ENCODE assay signal across 18 cellular contexts in genomic region chr12:89210277-89210676, GRCh38.
A peak's percentile ranks its signal among the peaks of the same experiment; 100 is the strongest.
DNase-seq lines count a peak whose midpoint lies in the region; ATAC-seq and TF ChIP-seq lines count a peak whose summit lies in the region.
"Had no signal": no experiment of that assay in that cellular context is flagged by ENCODE, and none has a peak within 500 bp of the region (broad histone marks: within the 10 kb centered on the region; RNA-seq: fewer than 3 reads in every experiment).

No MANE protein-coding gene starts in this region.

- H3K4me1 Mint-ChIP-seq in activated T-helper 17 cell treated with anti-CD3 and anti-CD28 coated beads, Interleukin-2, amount 50 U/mL, for 72 hours = peaks cover 3% of the 10 kb centered on the region
- H3K4me1 Mint-ChIP-seq: nephron had no signal

- no peak for TF ChIP-seq EP300 in suprapubic skin (IDR thresholded peaks at IDR 0.05)

- intact Hi-C loops in left ventricle myocardium inferior (cut with micrococcal nuclease) = no loop called here
- intact Hi-C loops in cardiac septum (cut with DNase I) = loop anchor here (5.0 kb wide), 1 partner anchor 142 kb away; the partner anchor contains the start of gene DUSP6

- H3K36me3 Mint-ChIP-seq in activated T-helper 17 cell treated with anti-CD3 and anti-CD28 coated beads, Interleukin-2, amount 50 U/mL, for 72 hours (ENCODE audit: low read depth) = no peaks in the 10 kb centered on the region

- H3K9me3 Mint-ChIP-seq in activated T-helper 17 cell treated with anti-CD3 and anti-CD28 coated beads, Interleukin-2, amount 50 U/mL, for 72 hours = peaks cover 4% of the 10 kb centered on the region
- H3K9me3 Mint-ChIP-seq: CD4-positive, alpha-beta T cell; nephron had no signal

- DNase-seq in left ventricle myocardium inferior = no peak
- no peak for DNase-seq in cardiac septum (ENCODE audit: low spot score)
- DNase-seq in suprapubic skin (ENCODE audit: low spot score in 2 of 2) = no peak
- no peak for DNase-seq in foreskin keratinocyte
- no peak for DNase-seq in stimulated activated CD4-positive, alpha-beta T cell treated with anti-CD3 and anti-CD28 coated beads, Interleukin-2, amount 100 ng/mL, for 48 hours
- DNase-seq in stimulated activated CD8-positive, alpha-beta memory T cell treated with anti-CD3 and anti-CD28 coated beads, Interleukin-4, amount 100 ng/mL, for 48 hours = no peak
- DNase-seq: activated CD4-positive, alpha-beta T cell treated with anti-CD3 and anti-CD28 coated beads, Interleukin-2, amount 10 ng/mL, durations not matched to agents 7 days and 5 days; CD4-positive, alpha-beta T cell; DMS79; left colon; midbrain; NCI-H2081; NCI-H526 had no signal

- TF ChIP-seq POLR2A in suprapubic skin (IDR thresholded peaks at IDR 0.05) = no peak

- H3K27ac ChIP-seq in left ventricle myocardium inferior (replicated peaks) (peak overlapping the region; percentile 84), suprapubic skin (no peak overlapping the region), foreskin keratinocyte (no peak overlapping the region)
- H3K27ac ChIP-seq: KMS-11, thoracic aorta had no signal

- peaks cover 24% of the 10 kb centered on the region for H3K4me1 ChIP-seq in left ventricle myocardium inferior
- peaks cover 20% of the 10 kb centered on the region for H3K4me1 ChIP-seq in suprapubic skin
- H3K4me1 ChIP-seq in foreskin keratinocyte = no peaks in the 10 kb centered on the region

- WGBS in suprapubic skin = 84% methylated on average over 2 of the region's 2 CpGs

- H3K36me3 ChIP-seq in left ventricle myocardium inferior (no peaks in the 10 kb centered on the region), suprapubic skin (no peaks in the 10 kb centered on the region)
- H3K36me3 ChIP-seq: thoracic aorta had no signal

- no peak overlapping the region for H3K27ac Mint-ChIP-seq in activated T-helper 17 cell treated with anti-CD3 and anti-CD28 coated beads, Interleukin-2, amount 50 U/mL, for 72 hours
- H3K27ac Mint-ChIP-seq: activated CD4-positive, alpha-beta T cell treated with anti-CD3 and anti-CD28 coated beads, Interleukin-2, amount 10 ng/mL, durations not matched to agents 7 days and 5 days; CD4-positive, alpha-beta T cell; nephron had no signal

- ATAC-seq in HG02759 (IDR thresholded peaks at IDR 0.05; ENCODE audit: unreplicated experiment) (peak; percentile 57), foreskin keratinocyte (no peak)
- peak; percentile 90 for ATAC-seq in activated T-helper 17 cell treated with anti-CD3 and anti-CD28 coated beads, Interleukin-2, amount 50 U/mL, for 72 hours (replicated peaks)
- ATAC-seq: left colon had no signal

- H3K9me3 ChIP-seq in left ventricle myocardium inferior (replicated peaks) (no peaks in the 10 kb centered on the region), suprapubic skin (no peaks in the 10 kb centered on the region)
- H3K9me3 ChIP-seq: thoracic aorta had no signal

- no peak overlapping the region for H3K4me3 Mint-ChIP-seq in activated T-helper 17 cell treated with anti-CD3 and anti-CD28 coated beads, Interleukin-2, amount 50 U/mL, for 72 hours
- H3K4me3 Mint-ChIP-seq: activated CD4-positive, alpha-beta T cell treated with anti-CD3 and anti-CD28 coated beads, Interleukin-2, amount 10 ng/mL, durations not matched to agents 7 days and 5 days; CD4-positive, alpha-beta T cell; nephron had no signal

- no peaks in the 10 kb centered on the region for H3K27me3 ChIP-seq in left ventricle myocardium inferior (ENCODE audit: low read depth)
- H3K27me3 ChIP-seq in suprapubic skin = no peaks in the 10 kb centered on the region
- no peaks in the 10 kb centered on the region for H3K27me3 ChIP-seq in foreskin keratinocyte

- H3K4me3 ChIP-seq in left ventricle myocardium inferior (no peak overlapping the region), suprapubic skin (no peak overlapping the region)
- H3K4me3 ChIP-seq: thoracic aorta had no signal

- TF ChIP-seq CTCF in left ventricle myocardium inferior (IDR thresholded peaks at IDR 0.05; ENCODE audit: borderline replicate concordance) (no peak), suprapubic skin (IDR thresholded peaks at IDR 0.05) (no peak), foreskin keratinocyte (conservative IDR thresholded peaks at IDR 0.05) (no peak)

- H3K27me3 Mint-ChIP-seq in activated T-helper 17 cell treated with anti-CD3 and anti-CD28 coated beads, Interleukin-2, amount 50 U/mL, for 72 hours = no peaks in the 10 kb centered on the region
- H3K27me3 Mint-ChIP-seq: activated CD4-positive, alpha-beta T cell treated with anti-CD3 and anti-CD28 coated beads, Interleukin-2, amount 10 ng/mL, durations not matched to agents 7 days and 5 days; CD4-positive, alpha-beta T cell had no signal
